Comparison of ENCODE assay signal across 14 cellular contexts in genomic region chr10:106401161-106401560, GRCh38.
A peak's percentile ranks its signal among the peaks of the same experiment; 100 is the strongest.
DNase-seq lines count a peak whose midpoint lies in the region; ATAC-seq, FAIRE-seq and TF ChIP-seq lines count a peak whose summit lies in the region.
"Had no signal": no experiment of that assay in that cellular context is flagged by ENCODE, and none has a peak within 500 bp of the region (broad histone marks: within the 10 kb centered on the region; RNA-seq: fewer than 3 reads in every experiment).

No MANE protein-coding gene starts in this region.

- H3K27me3 ChIP-seq in bronchial epithelial cell (ENCODE audit: control insufficient read depth, insufficient read depth, low read length) (no peaks in the 10 kb centered on the region), kidney epithelial cell (ENCODE audit: control insufficient read depth, insufficient read depth, low read length) (no peaks in the 10 kb centered on the region)
- H3K27me3 ChIP-seq: brain microvascular endothelial cell had no signal

- H3K36me3 ChIP-seq in bronchial epithelial cell (ENCODE audit: control insufficient read depth, insufficient read depth, low read length) (no peaks in the 10 kb centered on the region), kidney epithelial cell (ENCODE audit: control insufficient read depth, insufficient read depth, low read length) (no peaks in the 10 kb centered on the region)
- H3K36me3 ChIP-seq: brain microvascular endothelial cell had no signal

- FAIRE-seq in bronchial epithelial cell (lab: Jason Lieb, UNC) = no peak

- H3K4me3 ChIP-seq in AG10803 (ENCODE audit: low read length) (no peak overlapping the region), bronchial epithelial cell (ENCODE audit: low read depth, low read length) (no peak overlapping the region), kidney epithelial cell (ENCODE audit: low read depth, low read length) (no peak overlapping the region)

- no peak for DNase-seq in AG10803 (ENCODE audit: low read depth)
- DNase-seq in HT1080 (ENCODE audit: low read depth) = peak; percentile 50
- peak; percentile 41 for DNase-seq in bronchial epithelial cell (ENCODE audit: low read depth)
- DNase-seq in kidney epithelial cell (ENCODE audit: low read depth) = no peak
- DNase-seq in activated naive CD4-positive, alpha-beta T cell treated with anti-CD3 and anti-CD28 coated beads, Interleukin-2, amount 50 U/mL, for 16 hours = no peak
- no peak for DNase-seq in NCI-H524 (lab: John Stamatoyannopoulos, UW)
- DNase-seq: activated CD4-positive, alpha-beta T cell treated with anti-CD3 and anti-CD28 coated beads for 36 hours; brain microvascular endothelial cell; CD4-positive, CD25-positive, alpha-beta regulatory T cell; NCI-H2107; right cardiac atrium; T-cell had no signal

- TF ChIP-seq CTCF in AG10803 (conservative IDR thresholded peaks at IDR 0.05; ENCODE audit: low read length) = peak; percentile 46
- peak; percentile 32 for TF ChIP-seq CTCF in bronchial epithelial cell (IDR thresholded peaks at IDR 0.05; ENCODE audit: insufficient read depth, low read length, severe bottlenecking)
- peak; percentile 15 for TF ChIP-seq CTCF in kidney epithelial cell (IDR thresholded peaks at IDR 0.05; ENCODE audit: insufficient read depth, low read length, poor library complexity, severe bottlenecking)

- ATAC-seq in HG02981 (IDR thresholded peaks at IDR 0.05; ENCODE audit: unreplicated experiment) (no peak), GM18861 (IDR thresholded peaks at IDR 0.05; ENCODE audit: unreplicated experiment) (no peak)
- ATAC-seq: activated CD4-positive, alpha-beta T cell treated with anti-CD3 and anti-CD28 coated beads for 36 hours; right cardiac atrium; T-cell had no signal

Comparison
In these comparisons a context has a peak if more than half of its experiments do, and no peak if none do; other contexts are left out.
1. DNase-seq: peak in HT1080 (single experiment) and bronchial epithelial cell (single experiment); none in AG10803 (single experiment), kidney epithelial cell (single experiment), activated naive CD4-positive, alpha-beta T cell treated with anti-CD3 and anti-CD28 coated beads, Interleukin-2, amount 50 U/mL, for 16 hours (single experiment) and NCI-H524 (0 of 2).
2. Peak in every context shown above with its lines, with median percentiles within 50 percentile points of each other: CTCF ChIP-seq.